In genomic region chr5:27124590-27124989, GRCh38 we compare ENCODE assay signal across 8 cellular contexts.
DNase-seq lines count a peak whose midpoint lies in the region; ATAC-seq and TF ChIP-seq lines count a peak whose summit lies in the region.

No MANE protein-coding gene starts in this region.

- intact Hi-C loops in aorta (cut with DNase I): no loop called here

- TF ChIP-seq CTCF in neural cell (IDR thresholded peaks at IDR 0.05; ENCODE audit: poor library complexity, severe bottlenecking): peak; percentile 36

- H3K27me3 ChIP-seq in neural cell (ENCODE audit: insufficient read depth, low read depth, low read length): no peaks in the 10 kb centered on the region
- no peaks in the 10 kb centered on the region for H3K27me3 ChIP-seq in aorta (ENCODE audit: control insufficient read depth in 1 of 2, insufficient read depth in 2 of 2, low read length in 1 of 2)

- H2AFZ ChIP-seq in neural cell (ENCODE audit: low read depth, low read length): no peak overlapping the region

- WGBS in aorta, 2 donors: 14 to 19% methylated on average over 3 of the region's 3 CpGs

- peak; percentile 43 for DNase-seq in DMS 273 (lab: John Stamatoyannopoulos, UW; ENCODE audit: unreplicated experiment)
- no peak for DNase-seq in DMS 273 treated with DMSO at 0.1 percent for 48 hours (lab: John Stamatoyannopoulos, UW)
- DNase-seq in NCI-H1694 treated with DMSO at 0.1 percent for 48 hours (lab: John Stamatoyannopoulos, UW): peak; percentile 33
- peak; percentile 32 for DNase-seq in astrocyte of the hippocampus (ENCODE audit: low read depth, low spot score)
- DNase-seq in aorta: no peak

- H3K79me2 ChIP-seq in neural cell (replicated peaks; ENCODE audit: insufficient read depth, low read length): no peaks in the 10 kb centered on the region

- no peak for TF ChIP-seq EP300 in neural cell (conservative IDR thresholded peaks at IDR 0.05; ENCODE audit: poor library complexity, severe bottlenecking)

- H3K36me3 ChIP-seq in neural cell (ENCODE audit: insufficient read depth, low read length) (no peaks in the 10 kb centered on the region), aorta (ENCODE audit: control insufficient read depth in 1 of 2, insufficient read depth in 2 of 2, low read length in 1 of 2) (no peaks in the 10 kb centered on the region)

- H3K9ac ChIP-seq in neural cell (ENCODE audit: low read length): no peak overlapping the region

- H3F3A ChIP-seq in neural cell (ENCODE audit: insufficient read depth, low read length, poor library complexity, severe bottlenecking): no peaks in the 10 kb centered on the region

- peak; percentile 24 for TF ChIP-seq RAD21 in neural cell (conservative IDR thresholded peaks at IDR 0.05)

- no peak overlapping the region for H3K4me3 ChIP-seq in neural cell (ENCODE audit: low read length)
- no peak overlapping the region for H3K4me3 ChIP-seq in aorta (ENCODE audit: low read length in 2 of 2)

- no peaks in the 10 kb centered on the region for H4K20me1 ChIP-seq in neural cell (ENCODE audit: insufficient read depth)

- H3K27ac ChIP-seq in neural cell (ENCODE audit: low read length) (no peak overlapping the region), aorta (ENCODE audit: low read depth in 1 of 2, low read length in 2 of 2) (no peak overlapping the region)

- H3K9me2 ChIP-seq in neural cell (ENCODE audit: insufficient read depth, low read length): no peaks in the 10 kb centered on the region

- H3K4me1 ChIP-seq in aorta (ENCODE audit: control insufficient read depth in 1 of 2, insufficient read depth in 2 of 2, low read length in 2 of 2): no peaks in the 10 kb centered on the region

- ATAC-seq in GM19351 (IDR thresholded peaks at IDR 0.05; ENCODE audit: unreplicated experiment) (no peak), HG02840 (IDR thresholded peaks at IDR 0.05; ENCODE audit: low FRiP score, unreplicated experiment) (no peak), aorta (ENCODE audit: low FRiP score) (no peak)

- H3K9me3 ChIP-seq in neural cell (ENCODE audit: low read length): no peaks in the 10 kb centered on the region
- H3K9me3 ChIP-seq in aorta (ENCODE audit: control insufficient read depth, low read length): no peaks in the 10 kb centered on the region

- no peak overlapping the region for H3K4me2 ChIP-seq in neural cell (ENCODE audit: low read length)

TF ChIP-seq in neural cell, 6 proteins besides CTCF, POLR2A, EP300 and RAD21:
- TF ChIP-seq MXI1 (conservative IDR thresholded peaks at IDR 0.05; ENCODE audit: poor library complexity, severe bottlenecking): no peak
- no peak for TF ChIP-seq REST (IDR thresholded peaks at IDR 0.05; ENCODE audit: borderline replicate concordance)
- TF ChIP-seq EZH2 (IDR thresholded peaks at IDR 0.05; ENCODE audit: borderline replicate concordance, insufficient read depth, low read length, poor library complexity, severe bottlenecking): no peak
- peak; percentile 15 for TF ChIP-seq SMC3 (conservative IDR thresholded peaks at IDR 0.05; ENCODE audit: poor library complexity)
- no peak for TF ChIP-seq TAF1 (IDR thresholded peaks at IDR 0.05; ENCODE audit: low read depth)

Comparison
In these comparisons a context has a peak if more than half of its experiments do, and no peak if none do; other contexts are left out.
1. DNase-seq: peak in DMS 273 (single experiment), NCI-H1694 treated with DMSO at 0.1 percent for 48 hours (single experiment) and astrocyte of the hippocampus (single experiment); none in DMS 273 treated with DMSO at 0.1 percent for 48 hours (single experiment) and aorta (0 of 2).